1 cellular context compared by ENCODE assay signal in genomic region chr5:176535655-176536131, GRCh38.
TF ChIP-seq lines count a peak whose summit lies in the region.

No MANE protein-coding gene starts in this region.

TF ChIP-seq in K562, 482 proteins besides CTCF, POLR2A, EP300 and RAD21 (continued from another document):
- TF ChIP-seq GABPB1 (CRISPR knock-in tag; IDR thresholded peaks at IDR 0.05) (0 out of 2 replicates have a peak, but pooled peaks have one; percentile 2), ATF6 (CRISPR knock-in tag; IDR thresholded peaks at IDR 0.05) (0 out of 2 replicates have a peak, but pooled peaks have one; percentile 12), SMAD1 (IDR thresholded peaks at IDR 0.05; ENCODE audit: low read depth, low read length, partially characterized antibody) (no peak), NR2F6 (CRISPR knock-in tag; IDR thresholded peaks at IDR 0.05) (no peak), SNIP1 (IDR thresholded peaks at IDR 0.05; ENCODE audit: low read depth) (no peak), ZNF57 (CRISPR knock-in tag; IDR thresholded peaks at IDR 0.05) (no peak), YY1 (IDR thresholded peaks at IDR 0.05; ENCODE audit: borderline replicate concordance in 1 of 3, control insufficient read depth in 1 of 3, extremely low read depth in 1 of 3, insufficient read depth in 3 of 3, insufficient read length in 1 of 3, insufficient replicate concordance in 2 of 3, low read depth in 1 of 3, low read length in 2 of 3) (peak in 1 of 3 experiments; percentile 15), RUNX1 (IDR thresholded peaks at IDR 0.05; ENCODE audit: low read depth) (no peak), E4F1 (CRISPR knock-in tag; IDR thresholded peaks at IDR 0.05; ENCODE audit: borderline replicate concordance) (no peak), ZNF592 (IDR thresholded peaks at IDR 0.05) (0 out of 2 replicates have a peak, but pooled peaks have one; percentile 19), ZNF174 (CRISPR knock-in tag; IDR thresholded peaks at IDR 0.05) (no peak), HMGXB4 (CRISPR knock-in tag; IDR thresholded peaks at IDR 0.05) (no peak), ETS1 (conservative IDR thresholded peaks at IDR 0.05; ENCODE audit: control insufficient read depth, low read depth, low read length) (0 out of 2 replicates have a peak, but pooled peaks have one; percentile 33), BRD4 (IDR thresholded peaks at IDR 0.05) (no peak), HDGF (IDR thresholded peaks at IDR 0.05) (no peak), ZFP91 (CRISPR knock-in tag; IDR thresholded peaks at IDR 0.05) (no peak), SRSF9 (IDR thresholded peaks at IDR 0.05; ENCODE audit: borderline replicate concordance, low read depth, low read length) (no peak)
